8 cellular contexts compared by ENCODE assay signal in genomic region chr15:75532413-75533250, GRCh38. TPM values are rescaled to one million over a fixed set of nuclear protein-coding genes. Genes with fewer than 3 reads are reported as not detected.
DNase-seq lines count a peak whose midpoint lies in the region; ATAC-seq and TF ChIP-seq lines count a peak whose summit lies in the region.

No MANE protein-coding gene starts in this region.

- H3K4me3 ChIP-seq in body of pancreas, result no peak overlapping the region
- no peak overlapping the region for H3K4me3 ChIP-seq in subcutaneous abdominal adipose tissue (ENCODE audit: low read depth in 1 of 5, low read length in 5 of 5)

- peak overlapping the region in 1 of 5 donors; percentile 20 for H3K9ac ChIP-seq in subcutaneous abdominal adipose tissue (ENCODE audit: low read length in 5 of 5)

- peak; percentile 9 to 55 (median 42) for TF ChIP-seq CTCF in body of pancreas (IDR thresholded peaks at IDR 0.05)

- H3K27ac ChIP-seq in body of pancreas (peak overlapping the region in 2 of 4 donors; percentile 39 to 44), subcutaneous abdominal adipose tissue (ENCODE audit: low read depth, low read length) (peak overlapping the region; percentile 61)

- TF ChIP-seq POLR2A in body of pancreas (IDR thresholded peaks at IDR 0.05), result no peak

- DNase-seq in COLO668 (lab: John Stamatoyannopoulos, UW; ENCODE audit: unreplicated experiment) (peak; percentile 41), LoVo (ENCODE audit: low spot score) (peak; percentile 35), body of pancreas (peak; percentile 53 to 74 (median 64)), islet precursor cell (peak; percentile 75), NOMO-1 treated with DMSO at 0.1 percent for 48 hours (lab: John Stamatoyannopoulos, UW; ENCODE audit: unreplicated experiment) (no peak), NCI-H2107 (lab: John Stamatoyannopoulos, UW) (no peak)

- H3K4me1 ChIP-seq in body of pancreas, result peaks cover 22% of the 10 kb centered on the region
- peaks cover 3 to 33% (median 21%) of the 10 kb centered on the region in 5 donors for H3K4me1 ChIP-seq in subcutaneous abdominal adipose tissue (ENCODE audit: control insufficient read depth in 5 of 5, insufficient read depth in 5 of 5, low read length in 5 of 5)

- WGBS in body of pancreas, 2 donors, result 35 to 43% methylated on average over 1 of the region's 1 CpG

- H3K9me3 ChIP-seq in body of pancreas (no peaks in the 10 kb centered on the region), subcutaneous abdominal adipose tissue (ENCODE audit: control insufficient read depth in 5 of 5, low read length in 5 of 5) (no peaks in the 10 kb centered on the region)

- intact Hi-C loops in body of pancreas (cut with DNase I), result no loop called here

- H3K27me3 ChIP-seq in body of pancreas (no peaks in the 10 kb centered on the region), subcutaneous abdominal adipose tissue (ENCODE audit: control insufficient read depth in 5 of 5, insufficient read depth in 4 of 5, low read length in 5 of 5) (no peaks in the 10 kb centered on the region)

- H3K36me3 ChIP-seq in body of pancreas (replicated peaks in 1 of 2; ENCODE audit: insufficient read depth in 1 of 2, low read depth in 2 of 2), result no peaks in the 10 kb centered on the region
- peaks cover 0 to 4% (median 0%) of the 10 kb centered on the region in 5 donors for H3K36me3 ChIP-seq in subcutaneous abdominal adipose tissue (ENCODE audit: control insufficient read depth in 5 of 5, insufficient read depth in 5 of 5, low read length in 5 of 5)

- ATAC-seq in body of pancreas (peak; percentile 76), GM21717 (IDR thresholded peaks at IDR 0.05; ENCODE audit: unreplicated experiment) (no peak)

RNA-seq across cellular contexts. Expression of gene PTPN9, which starts 46.5 kb away (rescaled TPM):
- 1 to 10 TPM; 7.3 to 9.9 TPM for total RNA-seq in body of pancreas

Comparison
In these comparisons a context has a peak if more than half of its experiments do, and no peak if none do; other contexts are left out.
1. DNase-seq: peak in COLO668 (single experiment), LoVo (single experiment), body of pancreas (4 of 4) and islet precursor cell (single experiment); none in NOMO-1 treated with DMSO at 0.1 percent for 48 hours (single experiment) and NCI-H2107 (single experiment).